19 cellular contexts compared by ENCODE assay signal in the genomic region with DNA sequence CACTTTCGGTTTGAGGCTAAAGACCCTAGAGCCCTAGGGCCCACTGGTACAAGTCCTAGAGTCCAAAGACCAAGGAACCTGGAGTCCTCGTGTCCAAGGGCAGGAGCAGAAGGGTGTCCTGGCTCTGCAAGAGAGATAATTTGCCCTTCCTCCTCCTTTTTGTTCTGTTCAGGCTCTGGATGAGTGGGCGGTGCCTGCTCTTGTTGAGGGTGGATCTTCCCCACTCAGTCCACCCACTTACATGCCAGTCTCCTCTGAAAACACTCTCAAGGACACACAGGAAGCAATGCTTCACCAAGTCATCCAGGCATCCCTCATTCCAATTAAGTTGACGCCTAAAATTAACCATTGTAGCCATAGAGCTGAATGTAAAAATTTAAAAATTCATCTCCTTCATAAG.
DNase-seq lines count a peak whose midpoint lies in the region; ATAC-seq, FAIRE-seq and TF ChIP-seq lines count a peak whose summit lies in the region.
"Had no signal": no experiment of that assay in that cellular context is flagged by ENCODE, and none has a peak within 500 bp of the region (broad histone marks: within the 10 kb centered on the region; RNA-seq: fewer than 3 reads in every experiment).

No MANE protein-coding gene starts in this region.

- peaks cover 24% of the 10 kb centered on the region for H3K4me1 Mint-ChIP-seq in activated T-helper 17 cell treated with anti-CD3 and anti-CD28 coated beads, Interleukin-2, amount 50 U/mL, for 72 hours
- H3K4me1 Mint-ChIP-seq in memory B cell: peaks cover 39% of the 10 kb centered on the region

- H3K18ac ChIP-seq in IMR-90 (ENCODE audit: low read depth, low read length): no peak overlapping the region

- H3K9me1 ChIP-seq in IMR-90 (ENCODE audit: insufficient read depth, low read length): peaks cover 11% of the 10 kb centered on the region

- ATAC-seq in IMR-90 (ENCODE audit: low read depth) (0 out of 2 replicates have a peak, but pooled peaks have one; percentile 17), memory B cell (ENCODE audit: low read depth) (no peak), GM18861 (IDR thresholded peaks at IDR 0.05; ENCODE audit: unreplicated experiment) (no peak)
- ATAC-seq in activated T-helper 17 cell treated with anti-CD3 and anti-CD28 coated beads, Interleukin-2, amount 50 U/mL, for 72 hours (replicated peaks): no peak
- ATAC-seq: CD8-positive, alpha-beta T cell had no signal

- H4K8ac ChIP-seq in IMR-90 (ENCODE audit: low read depth in 2 of 2, low read length in 2 of 2): no peak overlapping the region

- H3K79me1 ChIP-seq in IMR-90 (ENCODE audit: low read depth in 1 of 2, low read length in 2 of 2): peaks cover 25 to 32% of the 10 kb centered on the region in 2 experiments

- no peaks in the 10 kb centered on the region for H3K27me3 Mint-ChIP-seq in activated T-helper 17 cell treated with anti-CD3 and anti-CD28 coated beads, Interleukin-2, amount 50 U/mL, for 72 hours
- no peaks in the 10 kb centered on the region for H3K27me3 Mint-ChIP-seq in memory B cell

- H3K4me2 ChIP-seq in IMR-90 (ENCODE audit: low read depth, low read length): no peak overlapping the region

- no peak for FAIRE-seq in HTR-8/SVneo (lab: Jason Lieb, UNC)
- FAIRE-seq: A204.1, D721Med, G401.6, GM12891, H54 had no signal

- CTCF ChIA-PET in IMR-90 (lab: Yijun Ruan, JAX): no interaction called here

- intact Hi-C loops in IMR-90 (cut with micrococcal nuclease) (no loop called here), thyroid gland (cut with DNase I) (no loop called here)

- H3K27me3 ChIP-seq in IMR-90 (ENCODE audit: control insufficient read depth, insufficient read depth, low read length) (no peaks in the 10 kb centered on the region; the same call in 1 of the 2 replicates), thyroid gland (no peaks in the 10 kb centered on the region)

- in situ Hi-C loops in IMR-90 (cut with MboI; ENCODE audit: low sequenced_read_pairs): no loop called here

- no peak overlapping the region for H2BK20ac ChIP-seq in IMR-90 (ENCODE audit: low read depth, low read length)

- DNase-seq in IMR-90 (no peak), memory B cell (ENCODE audit: low spot score in 2 of 2) (no peak), thyroid gland (peak; percentile 61 to 62), mucosa of gallbladder (ENCODE audit: low spot score) (no peak), HTR-8/SVneo (ENCODE audit: insufficient read length, low spot score) (no peak)
- DNase-seq: BE2C; CD8-positive, alpha-beta T cell; COR-L47; DMS153; DMS79 treated with DMSO at 0.1 percent for 48 hours; EL had no signal

- H3K36me3 Mint-ChIP-seq in activated T-helper 17 cell treated with anti-CD3 and anti-CD28 coated beads, Interleukin-2, amount 50 U/mL, for 72 hours (ENCODE audit: low read depth): no peaks in the 10 kb centered on the region
- peaks cover 2% of the 10 kb centered on the region for H3K36me3 Mint-ChIP-seq in memory B cell
- H3K36me3 Mint-ChIP-seq: CD14-positive monocyte; CD8-positive, alpha-beta T cell had no signal

- dilution Hi-C loops in IMR-90 (cut with HindIII; ENCODE audit: low sequenced_read_pairs, unreplicated experiment): no loop called here

- H3K27ac ChIP-seq in IMR-90 (ENCODE audit: insufficient read depth, low read length): no peak overlapping the region
- H3K27ac ChIP-seq in thyroid gland: peak overlapping the region in 2 of 3 donors; percentile 7 to 48

- H3K9ac ChIP-seq in IMR-90 (ENCODE audit: low read depth, low read length): no peak overlapping the region

- H4K20me1 ChIP-seq in IMR-90 (ENCODE audit: insufficient read depth, low read length): peaks cover 23% of the 10 kb centered on the region; the same call in 1 of the 2 replicates

- no peak overlapping the region for H4K91ac ChIP-seq in IMR-90 (ENCODE audit: insufficient read depth, low read depth, low read length)

- no peak overlapping the region for H3K14ac ChIP-seq in IMR-90 (replicated peaks; ENCODE audit: low read depth, low read length)

- no peak for TF ChIP-seq RAD21 in IMR-90 (IDR thresholded peaks at IDR 0.05; ENCODE audit: low read length)

- H3K23ac ChIP-seq in IMR-90 (ENCODE audit: low read depth, low read length): no peak overlapping the region

- no peak overlapping the region for H2BK120ac ChIP-seq in IMR-90 (ENCODE audit: low read depth, low read length)

- H2BK15ac ChIP-seq in IMR-90 (ENCODE audit: low read depth, low read length): no peak overlapping the region

- H3K9me3 ChIP-seq in IMR-90 (ENCODE audit: control insufficient read depth, insufficient read depth, low read length) (no peaks in the 10 kb centered on the region), thyroid gland (no peaks in the 10 kb centered on the region)
- H3K9me3 ChIP-seq: BE2C had no signal

- H2AK5ac ChIP-seq in IMR-90 (ENCODE audit: low read depth, low read length): no peak overlapping the region

- no peak overlapping the region for H4K5ac ChIP-seq in IMR-90 (ENCODE audit: low read depth, low read length)

- H3K4me3 Mint-ChIP-seq in activated T-helper 17 cell treated with anti-CD3 and anti-CD28 coated beads, Interleukin-2, amount 50 U/mL, for 72 hours: no peak overlapping the region
- no peak overlapping the region for H3K4me3 Mint-ChIP-seq in memory B cell
- H3K4me3 Mint-ChIP-seq: CD14-positive monocyte; CD8-positive, alpha-beta T cell had no signal

- no peak overlapping the region for H2BK5ac ChIP-seq in IMR-90 (ENCODE audit: low read depth, low read length, poor library complexity, severe bottlenecking)

- H3K4me3 ChIP-seq in IMR-90 (ENCODE audit: insufficient read depth, low read depth, low read length) (no peak overlapping the region), thyroid gland (replicated peaks in 1 of 3) (no peak overlapping the region)

- H3K4ac ChIP-seq in IMR-90 (ENCODE audit: low read depth, low read length): no peak overlapping the region

- H3K36me3 ChIP-seq in IMR-90 (ENCODE audit: control insufficient read depth, insufficient read depth, low read length) (no peaks in the 10 kb centered on the region; the same call in 1 of the 2 replicates), thyroid gland (no peaks in the 10 kb centered on the region)
- H3K36me3 ChIP-seq: BE2C had no signal

- TF ChIP-seq POLR2A in IMR-90 (IDR thresholded peaks at IDR 0.05; ENCODE audit: low read depth, low read length) (no peak), thyroid gland (IDR thresholded peaks at IDR 0.05) (no peak)

- no peak overlapping the region for H2AK9ac ChIP-seq in IMR-90 (replicated peaks; ENCODE audit: low read depth, low read length, poor library complexity)

- WGBS in IMR-90 (ENCODE audit: extremely low coverage in 2 of 2, insufficient read length in 1 of 2), 2 experiments: no CpG with 5 or more reads among the region's 4 CpGs
- WGBS in thyroid gland, 2 donors: 86 to 90% methylated on average over 4 of the region's 4 CpGs

- POLR2A ChIA-PET in IMR-90 (lab: Charles Lee; ENCODE audit: unreplicated experiment): no interaction called here

- peak overlapping the region; percentile 24 for H3K27ac Mint-ChIP-seq in activated T-helper 17 cell treated with anti-CD3 and anti-CD28 coated beads, Interleukin-2, amount 50 U/mL, for 72 hours
- H3K27ac Mint-ChIP-seq in memory B cell: peak overlapping the region; percentile 3
- H3K27ac Mint-ChIP-seq: CD8-positive, alpha-beta T cell had no signal

- peaks cover 6% of the 10 kb centered on the region; the same call in 1 of the 2 replicates for H3K4me1 ChIP-seq in IMR-90 (ENCODE audit: control insufficient read depth, insufficient read depth, low read length)
- peaks cover 26 to 56% of the 10 kb centered on the region in 2 donors for H3K4me1 ChIP-seq in thyroid gland
- H3K4me1 ChIP-seq: BE2C had no signal

- H3K9me3 Mint-ChIP-seq in activated T-helper 17 cell treated with anti-CD3 and anti-CD28 coated beads, Interleukin-2, amount 50 U/mL, for 72 hours: peaks cover 7% of the 10 kb centered on the region
- no peaks in the 10 kb centered on the region for H3K9me3 Mint-ChIP-seq in memory B cell
- H3K9me3 Mint-ChIP-seq: CD14-positive monocyte; CD8-positive, alpha-beta T cell had no signal

- TF ChIP-seq CTCF in IMR-90 (conservative IDR thresholded peaks at IDR 0.05; ENCODE audit: low read depth, low read length): no peak
- no peak for TF ChIP-seq CTCF in thyroid gland (IDR thresholded peaks at IDR 0.05)

- no peak overlapping the region for H3K56ac ChIP-seq in IMR-90 (ENCODE audit: extremely low read depth, insufficient read depth, low read length)

- no TSS peak for BruUV-seq in IMR-90 (replicated peaks; lab: Mats Ljungman, UMichigan)

- H2AFZ ChIP-seq in IMR-90 (replicated peaks; ENCODE audit: low read length, poor library complexity): no peak overlapping the region

TF ChIP-seq in IMR-90, 13 proteins besides CTCF, POLR2A, EP300 and RAD21:
- no peak for TF ChIP-seq NFE2L2 (IDR thresholded peaks at IDR 0.05; ENCODE audit: low read depth, low read length)
- TF ChIP-seq MAZ (IDR thresholded peaks at IDR 0.05; ENCODE audit: borderline replicate concordance, low read depth, low read length): no peak
- no peak for TF ChIP-seq SMC3 (IDR thresholded peaks at IDR 0.05; ENCODE audit: low read depth, low read length)
- TF ChIP-seq, protein P1, sequence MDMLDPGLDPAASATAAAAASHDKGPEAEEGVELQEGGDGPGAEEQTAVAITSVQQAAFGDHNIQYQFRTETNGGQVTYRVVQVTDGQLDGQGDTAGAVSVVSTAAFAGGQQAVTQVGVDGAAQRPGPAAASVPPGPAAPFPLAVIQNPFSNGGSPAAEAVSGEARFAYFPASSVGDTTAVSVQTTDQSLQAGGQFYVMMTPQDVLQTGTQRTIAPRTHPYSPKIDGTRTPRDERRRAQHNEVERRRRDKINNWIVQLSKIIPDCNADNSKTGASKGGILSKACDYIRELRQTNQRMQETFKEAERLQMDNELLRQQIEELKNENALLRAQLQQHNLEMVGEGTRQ (IDR thresholded peaks at IDR 0.05; ENCODE audit: low read depth, low read length): no peak
- TF ChIP-seq CEBPB (IDR thresholded peaks at IDR 0.05; ENCODE audit: low read depth, low read length): no peak

Comparison
In these comparisons a context has a peak if more than half of its experiments do, and no peak if none do; other contexts are left out.
1. DNase-seq: peak in thyroid gland (2 of 2); none in IMR-90 (single experiment), memory B cell (0 of 2), mucosa of gallbladder (single experiment) and HTR-8/SVneo (single experiment).